In genomic region chr2:215066138-215066537, GRCh38 we compare ENCODE assay signal across 8 cellular contexts.
"Had no signal": no experiment of that assay in that cellular context is flagged by ENCODE, and none has a peak within 500 bp of the region (broad histone marks: within the 10 kb centered on the region; RNA-seq: fewer than 3 reads in every experiment).

No MANE protein-coding gene starts in this region.

- DNase-seq: GDM1, GF-D8 had no signal

- ATAC-seq: GM12878 had no signal

- FAIRE-seq: G401.6, GM12878, GM12891, GM12892, GM18507, GM19239 had no signal

- H3K4me3 ChIP-seq: GM12878 had no signal
